ENCODE assay signal across 1 cellular context in the genomic region with DNA sequence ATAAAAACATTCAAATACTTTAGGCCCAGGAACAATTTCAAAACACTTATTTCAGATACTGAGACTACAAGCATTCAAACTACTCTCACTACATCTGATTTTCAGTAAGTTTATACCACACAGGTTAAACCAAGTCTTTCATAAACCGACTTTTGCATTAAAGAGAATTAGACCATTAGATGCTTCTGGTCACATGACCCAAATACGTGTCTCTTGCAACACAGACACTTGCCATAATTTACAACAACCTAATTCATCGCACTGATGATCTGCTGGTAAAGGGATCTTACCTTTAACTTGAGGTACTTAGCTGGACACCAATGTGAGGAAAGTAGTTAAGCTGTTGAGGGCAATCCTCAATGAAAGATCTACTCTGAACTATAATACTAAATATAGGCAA.
TF ChIP-seq lines count a peak whose summit lies in the region.

No MANE protein-coding gene starts in this region.

TF ChIP-seq in HEK293, 187 proteins besides CTCF, POLR2A, EP300 and RAD21 (continued from another document):
- TF ChIP-seq, protein P1, sequence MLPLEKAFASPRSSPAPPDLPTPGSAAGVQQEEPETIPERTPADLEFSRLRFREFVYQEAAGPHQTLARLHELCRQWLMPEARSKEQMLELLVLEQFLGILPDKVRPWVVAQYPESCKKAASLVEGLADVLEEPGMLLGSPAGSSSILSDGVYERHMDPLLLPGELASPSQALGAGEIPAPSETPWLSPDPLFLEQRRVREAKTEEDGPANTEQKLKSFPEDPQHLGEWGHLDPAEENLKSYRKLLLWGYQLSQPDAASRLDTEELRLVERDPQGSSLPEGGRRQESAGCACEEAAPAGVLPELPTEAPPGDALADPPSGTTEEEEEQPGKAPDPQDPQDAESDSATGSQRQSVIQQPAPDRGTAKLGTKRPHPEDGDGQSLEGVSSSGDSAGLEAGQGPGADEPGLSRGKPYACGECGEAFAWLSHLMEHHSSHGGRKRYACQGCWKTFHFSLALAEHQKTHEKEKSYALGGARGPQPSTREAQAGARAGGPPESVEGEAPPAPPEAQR (tag by site-specific recombination; IDR thresholded peaks at IDR 0.05), result no peak
- no peak for TF ChIP-seq ZNF404 (tag by site-specific recombination; IDR thresholded peaks at IDR 0.05)
- TF ChIP-seq ZBTB7A (tag by site-specific recombination; IDR thresholded peaks at IDR 0.05; ENCODE audit: low read depth), result no peak
- no peak for TF ChIP-seq SP3 (tag by site-specific recombination; IDR thresholded peaks at IDR 0.05)
- TF ChIP-seq BCL11A (tag by site-specific recombination; IDR thresholded peaks at IDR 0.05; ENCODE audit: low read depth), result no peak
- TF ChIP-seq ZNF558 (tag by site-specific recombination; IDR thresholded peaks at IDR 0.05), result no peak
- TF ChIP-seq, protein P2, sequence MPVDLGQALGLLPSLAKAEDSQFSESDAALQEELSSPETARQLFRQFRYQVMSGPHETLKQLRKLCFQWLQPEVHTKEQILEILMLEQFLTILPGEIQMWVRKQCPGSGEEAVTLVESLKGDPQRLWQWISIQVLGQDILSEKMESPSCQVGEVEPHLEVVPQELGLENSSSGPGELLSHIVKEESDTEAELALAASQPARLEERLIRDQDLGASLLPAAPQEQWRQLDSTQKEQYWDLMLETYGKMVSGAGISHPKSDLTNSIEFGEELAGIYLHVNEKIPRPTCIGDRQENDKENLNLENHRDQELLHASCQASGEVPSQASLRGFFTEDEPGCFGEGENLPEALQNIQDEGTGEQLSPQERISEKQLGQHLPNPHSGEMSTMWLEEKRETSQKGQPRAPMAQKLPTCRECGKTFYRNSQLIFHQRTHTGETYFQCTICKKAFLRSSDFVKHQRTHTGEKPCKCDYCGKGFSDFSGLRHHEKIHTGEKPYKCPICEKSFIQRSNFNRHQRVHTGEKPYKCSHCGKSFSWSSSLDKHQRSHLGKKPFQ (tag by site-specific recombination; IDR thresholded peaks at IDR 0.05), result no peak
- TF ChIP-seq ZNF223 (tag by site-specific recombination; IDR thresholded peaks at IDR 0.05), result no peak
